ENCODE assay signal across 9 cellular contexts in the genomic region with DNA sequence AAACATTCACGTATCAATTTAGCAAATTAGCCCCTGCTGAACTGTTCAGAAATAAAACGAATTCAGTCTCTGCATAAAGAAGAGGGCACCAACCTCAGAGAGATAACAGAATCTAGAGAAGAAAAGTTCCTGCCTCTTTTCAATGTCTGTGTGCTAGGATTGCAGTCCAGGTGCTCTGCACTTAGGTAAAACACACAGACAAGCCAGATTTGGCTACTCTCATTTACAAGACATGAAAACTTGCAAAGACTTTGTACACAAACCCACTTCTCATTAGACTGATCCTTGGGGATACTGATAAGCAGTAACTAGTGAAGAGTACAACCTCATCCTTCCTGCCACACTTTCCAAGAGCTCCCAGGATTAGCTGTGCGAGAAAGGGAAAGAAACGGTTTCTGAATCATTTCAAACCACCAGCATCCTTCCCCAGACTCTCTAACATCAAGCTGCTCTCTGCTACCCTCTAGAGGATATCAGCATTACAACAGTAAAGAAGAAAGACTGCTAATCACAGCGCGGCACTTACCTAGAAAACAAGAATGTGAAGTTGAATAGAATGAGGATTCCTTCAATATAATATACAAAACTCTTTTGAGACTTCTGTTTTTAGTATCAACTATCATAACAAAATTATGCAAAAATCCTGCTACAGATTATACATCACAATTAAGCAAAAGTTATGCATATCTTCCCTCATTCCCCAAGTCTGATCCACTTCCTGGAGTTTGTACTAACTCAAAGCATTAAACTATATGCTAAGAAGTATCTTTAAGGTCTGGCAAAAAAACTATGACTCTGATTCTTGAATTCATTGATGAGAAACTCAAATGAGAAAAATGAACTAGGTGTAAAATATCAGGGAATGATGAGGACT.
DNase-seq lines count a peak whose midpoint lies in the region; ATAC-seq and TF ChIP-seq lines count a peak whose summit lies in the region.
"Had no signal": no experiment of that assay in that cellular context is flagged by ENCODE, and none has a peak within 500 bp of the region (broad histone marks: within the 10 kb centered on the region; RNA-seq: fewer than 3 reads in every experiment).

No MANE protein-coding gene starts in this region.

- no peaks in the 10 kb centered on the region for H3K9me3 ChIP-seq in HEK293 (ENCODE audit: control insufficient read depth, insufficient read depth, low read depth, low read length)

- no peak overlapping the region for H3K27ac Mint-ChIP-seq in neural crest cell (ENCODE audit: unreplicated experiment)
- no peak overlapping the region for H3K27ac Mint-ChIP-seq in stimulated activated memory B cell treated with anti-CD40 and anti-IgM and Interleukin-4, amounts not matched to agents 10 μg/mL and 1 μg/mL and 100 μg/mL, for 72 hours
- H3K27ac Mint-ChIP-seq: T-cell had no signal

- TF ChIP-seq CTCF in AG09309 (IDR thresholded peaks at IDR 0.05; ENCODE audit: control insufficient read depth, insufficient read depth, low read depth, low read length, missing control alignments): peak; percentile 81
- peak; percentile 82 for TF ChIP-seq CTCF in GM12873 (IDR thresholded peaks at IDR 0.05; ENCODE audit: insufficient read depth, low read depth, low read length, missing control alignments)
- no peak for TF ChIP-seq CTCF in HEK293 (tag by site-specific recombination; IDR thresholded peaks at IDR 0.05)
- TF ChIP-seq CTCF in neural crest cell (conservative IDR thresholded peaks at IDR 0.05): peak; percentile 86

- H3K9me3 Mint-ChIP-seq in neural crest cell: no peaks in the 10 kb centered on the region
- H3K9me3 Mint-ChIP-seq in stimulated activated memory B cell treated with anti-CD40 and anti-IgM and Interleukin-4, amounts not matched to agents 10 μg/mL and 1 μg/mL and 100 μg/mL, for 72 hours: no peaks in the 10 kb centered on the region
- H3K9me3 Mint-ChIP-seq: T-cell had no signal

- ATAC-seq in stimulated activated memory B cell treated with anti-CD40 and anti-IgM and Interleukin-4, amounts not matched to agents 10 μg/mL and 1 μg/mL and 100 μg/mL, for 72 hours: no peak

- H3K4me1 ChIP-seq in HEK293 (ENCODE audit: control insufficient read depth, insufficient read depth, low read length): no peaks in the 10 kb centered on the region

- peak; percentile 24 for DNase-seq in AG09309 (ENCODE audit: low read depth)
- DNase-seq in LHCN-M2 (ENCODE audit: low read depth): peak; percentile 80
- peak; percentile 53 for DNase-seq in SKM-1 (lab: John Stamatoyannopoulos, UW; ENCODE audit: unreplicated experiment)
- DNase-seq in fibroblast of peridontal ligament (ENCODE audit: extremely low read depth): peak; percentile 80
- peak; percentile 18 for DNase-seq in neural crest cell (ENCODE audit: low read depth, low spot score)
- DNase-seq: T-cell had no signal

- CTCF ChIA-PET in HEK293 (lab: Yijun Ruan, JAX): interaction anchor here (0.6 to 2.6 kb wide), 14 partner anchors 9 to 1201 kb away, joined by 3 to 18 read pairs (median 4); no protein-coding TSS in a partner anchor

- no peak overlapping the region for H3K27ac ChIP-seq in HEK293 (ENCODE audit: extremely low read depth, low read depth, low read length)

- POLR2A ChIA-PET in HEK293 (lab: Yijun Ruan, JAX): no interaction called here

- no peak overlapping the region for H3K4me3 Mint-ChIP-seq in neural crest cell
- no peak overlapping the region for H3K4me3 Mint-ChIP-seq in stimulated activated memory B cell treated with anti-CD40 and anti-IgM and Interleukin-4, amounts not matched to agents 10 μg/mL and 1 μg/mL and 100 μg/mL, for 72 hours
- H3K4me3 Mint-ChIP-seq: T-cell had no signal

- H3K36me3 ChIP-seq in HEK293 (ENCODE audit: control insufficient read depth in 2 of 2, insufficient read depth in 1 of 2, low read length in 2 of 2): no peaks in the 10 kb centered on the region

- H3K27me3 Mint-ChIP-seq in neural crest cell (ENCODE audit: low read depth): no peaks in the 10 kb centered on the region
- no peaks in the 10 kb centered on the region for H3K27me3 Mint-ChIP-seq in stimulated activated memory B cell treated with anti-CD40 and anti-IgM and Interleukin-4, amounts not matched to agents 10 μg/mL and 1 μg/mL and 100 μg/mL, for 72 hours

- no peaks in the 10 kb centered on the region for H3K36me3 Mint-ChIP-seq in neural crest cell (ENCODE audit: low read depth)
- H3K36me3 Mint-ChIP-seq in stimulated activated memory B cell treated with anti-CD40 and anti-IgM and Interleukin-4, amounts not matched to agents 10 μg/mL and 1 μg/mL and 100 μg/mL, for 72 hours: no peaks in the 10 kb centered on the region
- H3K36me3 Mint-ChIP-seq: T-cell had no signal

- H3K4me3 ChIP-seq in AG09309 (ENCODE audit: control insufficient read depth, low read depth, low read length) (no peak overlapping the region), HEK293 (ENCODE audit: low read depth, low read length) (no peak overlapping the region)

- peaks cover 23% of the 10 kb centered on the region for H3K4me1 Mint-ChIP-seq in neural crest cell
- H3K4me1 Mint-ChIP-seq in stimulated activated memory B cell treated with anti-CD40 and anti-IgM and Interleukin-4, amounts not matched to agents 10 μg/mL and 1 μg/mL and 100 μg/mL, for 72 hours: no peaks in the 10 kb centered on the region

TF ChIP-seq in HEK293, 187 proteins besides CTCF, POLR2A, EP300 and RAD21:
- TF ChIP-seq ZNF654 (tag by site-specific recombination; IDR thresholded peaks at IDR 0.05; ENCODE audit: low read depth) (peak; percentile 41), ZNF701 (tag by site-specific recombination; IDR thresholded peaks at IDR 0.05) (no peak), SP2 (tag by site-specific recombination; IDR thresholded peaks at IDR 0.05) (no peak), ZNF416 (tag by site-specific recombination; IDR thresholded peaks at IDR 0.05) (no peak), ZNF394 (tag by site-specific recombination; IDR thresholded peaks at IDR 0.05; ENCODE audit: borderline replicate concordance) (peak; percentile 47; the same call in 1 of the 2 replicates), PRDM1 (tag by site-specific recombination; IDR thresholded peaks at IDR 0.05) (peak; percentile 54)
- TF ChIP-seq, protein P1, sequence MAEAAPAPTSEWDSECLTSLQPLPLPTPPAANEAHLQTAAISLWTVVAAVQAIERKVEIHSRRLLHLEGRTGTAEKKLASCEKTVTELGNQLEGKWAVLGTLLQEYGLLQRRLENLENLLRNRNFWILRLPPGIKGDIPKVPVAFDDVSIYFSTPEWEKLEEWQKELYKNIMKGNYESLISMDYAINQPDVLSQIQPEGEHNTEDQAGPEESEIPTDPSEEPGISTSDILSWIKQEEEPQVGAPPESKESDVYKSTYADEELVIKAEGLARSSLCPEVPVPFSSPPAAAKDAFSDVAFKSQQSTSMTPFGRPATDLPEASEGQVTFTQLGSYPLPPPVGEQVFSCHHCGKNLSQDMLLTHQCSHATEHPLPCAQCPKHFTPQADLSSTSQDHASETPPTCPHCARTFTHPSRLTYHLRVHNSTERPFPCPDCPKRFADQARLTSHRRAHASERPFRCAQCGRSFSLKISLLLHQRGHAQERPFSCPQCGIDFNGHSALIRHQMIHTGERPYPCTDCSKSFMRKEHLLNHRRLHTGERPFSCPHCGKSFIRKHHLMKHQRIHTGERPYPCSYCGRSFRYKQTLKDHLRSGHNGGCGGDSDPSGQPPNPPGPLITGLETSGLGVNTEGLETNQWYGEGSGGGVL (tag by site-specific recombination; IDR thresholded peaks at IDR 0.05): no peak

Comparison
In these comparisons a context has a peak if more than half of its experiments do, and no peak if none do; other contexts are left out.
1. DNase-seq: peak in every context shown above with its lines; median percentile 80 in LHCN-M2; 80 in fibroblast of peridontal ligament; 53 in SKM-1; 24 in AG09309; 18 in neural crest cell.